In the genomic region with DNA sequence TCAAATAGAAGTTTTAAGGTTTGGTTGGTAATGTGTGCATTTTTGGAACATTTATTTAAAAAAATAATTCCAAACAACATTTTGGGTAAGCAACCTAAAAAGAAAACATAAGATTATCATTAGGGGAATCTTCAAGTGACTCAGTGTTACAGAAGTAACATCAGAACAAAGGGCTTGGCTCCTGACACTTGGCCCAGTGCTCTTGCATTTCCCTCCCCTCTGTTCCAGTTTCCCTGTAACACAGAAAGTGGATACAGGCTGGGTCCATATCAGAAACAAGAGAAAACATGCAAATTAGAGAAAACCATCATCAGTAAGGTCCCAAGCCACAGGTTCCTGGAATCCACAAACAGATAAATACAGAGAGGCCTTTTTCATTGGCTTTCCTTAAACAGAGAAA, we compare ENCODE assay signal across 23 cellular contexts. TPM values are rescaled to one million over a fixed set of nuclear protein-coding genes. Genes with fewer than 3 reads are reported as not detected.
DNase-seq lines count a peak whose midpoint lies in the region; ATAC-seq, FAIRE-seq and TF ChIP-seq lines count a peak whose summit lies in the region.
"Had no signal": no experiment of that assay in that cellular context is flagged by ENCODE, and none has a peak within 500 bp of the region (broad histone marks: within the 10 kb centered on the region; RNA-seq: fewer than 3 reads in every experiment).

No MANE protein-coding gene starts in this region.

- no peak for TF ChIP-seq CTCF in CD4-positive, alpha-beta T cell (IDR thresholded peaks at IDR 0.05)
- TF ChIP-seq CTCF in CD8-positive, alpha-beta T cell (IDR thresholded peaks at IDR 0.05), result no peak
- no peak for TF ChIP-seq CTCF in D721Med (IDR thresholded peaks at IDR 0.05; ENCODE audit: insufficient read depth, missing control alignments)

- H3K9me3 ChIP-seq in CD4-positive, alpha-beta T cell (ENCODE audit: control insufficient read depth, low read length), result no peaks in the 10 kb centered on the region
- H3K9me3 ChIP-seq in CD8-positive, alpha-beta T cell (ENCODE audit: low read length), result no peaks in the 10 kb centered on the region
- H3K9me3 ChIP-seq in HAP-1, result no peaks in the 10 kb centered on the region
- H3K9me3 ChIP-seq: Peyer's patch had no signal

- POLR2A ChIA-PET in CD4-positive, alpha-beta T cell (lab: Charles Lee), result interaction anchor here (1.3 to 1.4 kb wide), 2 partner anchors 48 to 64 kb away, joined by 3 to 5 read pairs; no protein-coding TSS in a partner anchor
- POLR2A ChIA-PET in CD8-positive, alpha-beta T cell (lab: Charles Lee), result no interaction called here
- POLR2A ChIA-PET in activated CD4-positive, alpha-beta memory T cell treated with anti-CD3 and anti-CD28 coated beads, Interleukin-2, amount 10 ng/mL, durations not matched to agents 7 days and 5 days (lab: Charles Lee), result interaction anchor here (1.2 kb wide), 1 partner anchor 69 kb away, joined by 3 read pairs; no protein-coding TSS in a partner anchor

- H3K4me3 ChIP-seq in CD8-positive, alpha-beta T cell (ENCODE audit: low read depth, low read length), result no peak overlapping the region
- no peak overlapping the region for H3K4me3 ChIP-seq in HAP-1
- H3K4me3 ChIP-seq: GM23248, Peyer's patch had no signal

- no peaks in the 10 kb centered on the region for H3K9me3 Mint-ChIP-seq in CD4-positive, alpha-beta T cell
- H3K9me3 Mint-ChIP-seq in CD8-positive, alpha-beta T cell, result no peaks in the 10 kb centered on the region
- H3K9me3 Mint-ChIP-seq in activated T-helper 17 cell treated with anti-CD3 and anti-CD28 coated beads, Interleukin-2, amount 50 U/mL, for 72 hours, result no peaks in the 10 kb centered on the region
- no peaks in the 10 kb centered on the region for H3K9me3 Mint-ChIP-seq in immature natural killer cell
- no peaks in the 10 kb centered on the region for H3K9me3 Mint-ChIP-seq in activated CD4-positive, alpha-beta memory T cell treated with anti-CD3 and anti-CD28 coated beads, Interleukin-2, amount 10 ng/mL, durations not matched to agents 7 days and 5 days
- H3K9me3 Mint-ChIP-seq: HFFc6 had no signal

- no peaks in the 10 kb centered on the region for H3K27me3 ChIP-seq in CD4-positive, alpha-beta T cell (ENCODE audit: control insufficient read depth, insufficient read depth, low read length)
- H3K27me3 ChIP-seq in CD8-positive, alpha-beta T cell (ENCODE audit: insufficient read depth, low read length), result no peaks in the 10 kb centered on the region
- peaks cover 78% of the 10 kb centered on the region for H3K27me3 ChIP-seq in HAP-1 (ENCODE audit: low read depth)
- H3K27me3 ChIP-seq: Peyer's patch had no signal

- H3K4me1 Mint-ChIP-seq in CD4-positive, alpha-beta T cell (ENCODE audit: low read depth), result peaks cover 65% of the 10 kb centered on the region
- H3K4me1 Mint-ChIP-seq in CD8-positive, alpha-beta T cell (ENCODE audit: low read depth), result peaks cover 62% of the 10 kb centered on the region
- peaks cover 30% of the 10 kb centered on the region for H3K4me1 Mint-ChIP-seq in activated T-helper 17 cell treated with anti-CD3 and anti-CD28 coated beads, Interleukin-2, amount 50 U/mL, for 72 hours
- H3K4me1 Mint-ChIP-seq in immature natural killer cell, result peaks cover 59 to 79% of the 10 kb centered on the region in 2 donors
- H3K4me1 Mint-ChIP-seq in activated CD4-positive, alpha-beta memory T cell treated with anti-CD3 and anti-CD28 coated beads, Interleukin-2, amount 10 ng/mL, durations not matched to agents 7 days and 5 days, result peaks cover 25% of the 10 kb centered on the region

- CTCF ChIA-PET in CD4-positive, alpha-beta T cell (lab: Charles Lee), result interaction anchor here (0.6 kb wide), 1 partner anchor 67 kb away, joined by 3 read pairs; no protein-coding TSS in a partner anchor
- CTCF ChIA-PET in CD8-positive, alpha-beta T cell (lab: Charles Lee), result interaction anchor here (0.6 to 1.3 kb wide), 4 partner anchors 14 to 205 kb away, joined by 3 to 4 read pairs (median 4); no protein-coding TSS in a partner anchor
- CTCF ChIA-PET in activated CD4-positive, alpha-beta memory T cell treated with anti-CD3 and anti-CD28 coated beads, Interleukin-2, amount 10 ng/mL, durations not matched to agents 7 days and 5 days (lab: Charles Lee), result interaction anchor here (1.2 kb wide), 1 partner anchor 9 kb away, joined by 4 read pairs; no protein-coding TSS in a partner anchor

- DNase-seq in CD4-positive, alpha-beta T cell, result no peak
- DNase-seq in CD8-positive, alpha-beta T cell, result no peak
- no peak for DNase-seq in immature natural killer cell
- no peak for DNase-seq in D721Med (ENCODE audit: insufficient read length, low spot score)
- no peak for DNase-seq in HAP-1 (ENCODE audit: low spot score in 2 of 2)
- DNase-seq in activated CD4-positive, alpha-beta memory T cell treated with anti-CD3 and anti-CD28 coated beads, Interleukin-2, amount 10 ng/mL, durations not matched to agents 7 days and 5 days, result no peak
- DNase-seq: C1 segment of cervical spinal cord, GM23248, H7, HFFc6, IMR-90, KG1, MM.1S, NCI-H1048, NCI-H1694, NCI-H2029 treated with DMSO at 0.1 percent for 48 hours, NCI-H2227 treated with DMSO at 0.1 percent for 48 hours, NCI-H510A, Peyer's patch, SHP77 treated with DMSO at 0.1 percent for 48 hours had no signal

- intact Hi-C loops in CD4-positive, alpha-beta T cell (cut with DNase I, micrococcal nuclease), result loop anchor here (5.0 kb wide), 1 partner anchor 67 kb away; no protein-coding TSS in a partner anchor
- intact Hi-C loops in CD8-positive, alpha-beta T cell (cut with DNase I, micrococcal nuclease), result loop anchor here in 1 of 2 experiments (5.0 kb wide), 2 partner anchors 32 to 38 kb away; no protein-coding TSS in a partner anchor

- ATAC-seq in CD4-positive, alpha-beta T cell (ENCODE audit: poor library complexity), result no peak
- no peak for ATAC-seq in CD8-positive, alpha-beta T cell
- ATAC-seq in activated T-helper 17 cell treated with anti-CD3 and anti-CD28 coated beads, Interleukin-2, amount 50 U/mL, for 72 hours (replicated peaks), result no peak

- FAIRE-seq in D721Med (lab: Jason Lieb, UNC), result no peak

- H3K4me3 Mint-ChIP-seq in CD4-positive, alpha-beta T cell, result no peak overlapping the region
- H3K4me3 Mint-ChIP-seq in CD8-positive, alpha-beta T cell, result no peak overlapping the region
- no peak overlapping the region for H3K4me3 Mint-ChIP-seq in activated T-helper 17 cell treated with anti-CD3 and anti-CD28 coated beads, Interleukin-2, amount 50 U/mL, for 72 hours
- H3K4me3 Mint-ChIP-seq in immature natural killer cell, result no peak overlapping the region
- H3K4me3 Mint-ChIP-seq in activated CD4-positive, alpha-beta memory T cell treated with anti-CD3 and anti-CD28 coated beads, Interleukin-2, amount 10 ng/mL, durations not matched to agents 7 days and 5 days, result no peak overlapping the region
- H3K4me3 Mint-ChIP-seq: HFFc6 had no signal

- no peaks in the 10 kb centered on the region for H3K27me3 Mint-ChIP-seq in CD4-positive, alpha-beta T cell
- H3K27me3 Mint-ChIP-seq in CD8-positive, alpha-beta T cell (ENCODE audit: low read depth), result no peaks in the 10 kb centered on the region
- H3K27me3 Mint-ChIP-seq in activated T-helper 17 cell treated with anti-CD3 and anti-CD28 coated beads, Interleukin-2, amount 50 U/mL, for 72 hours, result no peaks in the 10 kb centered on the region
- H3K27me3 Mint-ChIP-seq in immature natural killer cell (ENCODE audit: low read depth in 3 of 3), result no peaks in the 10 kb centered on the region
- H3K27me3 Mint-ChIP-seq in activated CD4-positive, alpha-beta memory T cell treated with anti-CD3 and anti-CD28 coated beads, Interleukin-2, amount 10 ng/mL, durations not matched to agents 7 days and 5 days, result no peaks in the 10 kb centered on the region

- H3K36me3 ChIP-seq in CD8-positive, alpha-beta T cell (ENCODE audit: insufficient read depth, low read length), result peaks cover 7% of the 10 kb centered on the region
- H3K36me3 ChIP-seq in HAP-1 (replicated peaks), result no peaks in the 10 kb centered on the region
- H3K36me3 ChIP-seq: Peyer's patch had no signal

- H3K36me3 Mint-ChIP-seq in CD4-positive, alpha-beta T cell (ENCODE audit: low read depth), result peaks cover 87% of the 10 kb centered on the region
- H3K36me3 Mint-ChIP-seq in CD8-positive, alpha-beta T cell, result peaks cover 68% of the 10 kb centered on the region
- H3K36me3 Mint-ChIP-seq in activated T-helper 17 cell treated with anti-CD3 and anti-CD28 coated beads, Interleukin-2, amount 50 U/mL, for 72 hours (ENCODE audit: low read depth), result peaks cover 92% of the 10 kb centered on the region
- peaks cover 5 to 17% (median 7%) of the 10 kb centered on the region in 3 donors for H3K36me3 Mint-ChIP-seq in immature natural killer cell
- peaks cover 56% of the 10 kb centered on the region for H3K36me3 Mint-ChIP-seq in activated CD4-positive, alpha-beta memory T cell treated with anti-CD3 and anti-CD28 coated beads, Interleukin-2, amount 10 ng/mL, durations not matched to agents 7 days and 5 days (ENCODE audit: low read depth)

- in situ Hi-C loops in HAP-1 (cut with MboI; ENCODE audit: low sequenced_read_pairs), result no loop called here

- H3K27ac Mint-ChIP-seq in CD4-positive, alpha-beta T cell, result peak overlapping the region; percentile 51
- peak overlapping the region; percentile 37 for H3K27ac Mint-ChIP-seq in CD8-positive, alpha-beta T cell
- H3K27ac Mint-ChIP-seq in activated T-helper 17 cell treated with anti-CD3 and anti-CD28 coated beads, Interleukin-2, amount 50 U/mL, for 72 hours, result peak overlapping the region; percentile 29
- H3K27ac Mint-ChIP-seq in immature natural killer cell, result peak overlapping the region in 5 of 6 donors; percentile 24 to 81 (median 75)
- H3K27ac Mint-ChIP-seq in activated CD4-positive, alpha-beta memory T cell treated with anti-CD3 and anti-CD28 coated beads, Interleukin-2, amount 10 ng/mL, durations not matched to agents 7 days and 5 days, result no peak overlapping the region
- H3K27ac Mint-ChIP-seq: HFFc6 had no signal

- no peak overlapping the region for H3K27ac ChIP-seq in CD4-positive, alpha-beta T cell (ENCODE audit: low read depth, low read length)
- no peak overlapping the region for H3K27ac ChIP-seq in CD8-positive, alpha-beta T cell (ENCODE audit: low read depth, low read length)
- H3K27ac ChIP-seq: GM23248, Peyer's patch had no signal

- peaks cover 11% of the 10 kb centered on the region for H3K4me1 ChIP-seq in CD8-positive, alpha-beta T cell (ENCODE audit: insufficient read depth, low read length)
- no peaks in the 10 kb centered on the region for H3K4me1 ChIP-seq in HAP-1
- H3K4me1 ChIP-seq: Peyer's patch had no signal

RNA-seq across cellular contexts. Expression of a gene that starts 40.1 kb away (rescaled TPM):
- total RNA-seq in CD4-positive, alpha-beta T cell, result 10 to 100 TPM; 92.0 to 95.1 TPM
- total RNA-seq in CD8-positive, alpha-beta T cell, result 10 to 100 TPM; 59.9 to 62.4 TPM
- 100 to 1,000 TPM in 1 of 2 donors, 10 to 100 TPM in 1; 71.4 to 103 TPM for total RNA-seq in activated T-helper 17 cell treated with anti-CD3 and anti-CD28 coated beads, Interleukin-2, amount 50 U/mL, for 72 hours
- polyA plus RNA-seq in immature natural killer cell, result 100 to 1,000 TPM; 325 to 458 (median 329) TPM
- 100 to 1,000 TPM; 132 to 133 TPM for total RNA-seq in activated CD4-positive, alpha-beta memory T cell treated with anti-CD3 and anti-CD28 coated beads, Interleukin-2, amount 10 ng/mL, durations not matched to agents 7 days and 5 days
- total RNA-seq: A673, G401, GM23248, H7, HFFc6, IMR-90 had no signal
- polyA plus RNA-seq: GM23248, IMR-90 had no signal
